In genomic region chr6:106077881-106078280, GRCh38 we compare ENCODE assay signal across 16 cellular contexts. TPM values are rescaled to one million over a fixed set of nuclear protein-coding genes. Genes with fewer than 3 reads are reported as not detected.
DNase-seq lines count a peak whose midpoint lies in the region; ATAC-seq, FAIRE-seq and TF ChIP-seq lines count a peak whose summit lies in the region.
"Had no signal": no experiment of that assay in that cellular context is flagged by ENCODE, and none has a peak within 500 bp of the region (broad histone marks: within the 10 kb centered on the region; RNA-seq: fewer than 3 reads in every experiment).

No MANE protein-coding gene starts in this region.

- H3K9me2 ChIP-seq in GM23338 (ENCODE audit: insufficient read depth): no peaks in the 10 kb centered on the region; the same call in 1 of the 2 replicates

- no peaks in the 10 kb centered on the region for H3K27me3 ChIP-seq in GM23338 (ENCODE audit: insufficient read depth)
- no peaks in the 10 kb centered on the region for H3K27me3 ChIP-seq in WERI-Rb-1 (ENCODE audit: insufficient read depth, low read depth, severe bottlenecking)
- no peaks in the 10 kb centered on the region for H3K27me3 ChIP-seq in keratinocyte (ENCODE audit: control insufficient read depth, extremely low read depth, insufficient read depth, low read length)
- no peaks in the 10 kb centered on the region for H3K27me3 ChIP-seq in esophagus squamous epithelium

- H3K9me3 ChIP-seq in A549: no peaks in the 10 kb centered on the region
- H3K9me3 ChIP-seq in WERI-Rb-1 (ENCODE audit: severe bottlenecking): no peaks in the 10 kb centered on the region
- no peaks in the 10 kb centered on the region for H3K9me3 ChIP-seq in keratinocyte (ENCODE audit: control insufficient read depth, low read depth, low read length)
- H3K9me3 ChIP-seq in esophagus squamous epithelium: no peaks in the 10 kb centered on the region

- H3K4me1 ChIP-seq in A549: peaks cover 11% of the 10 kb centered on the region
- no peaks in the 10 kb centered on the region; the same call in 1 of the 2 replicates for H3K4me1 ChIP-seq in GM23338 (ENCODE audit: insufficient read depth)
- H3K4me1 ChIP-seq in keratinocyte (ENCODE audit: control insufficient read depth, extremely low read depth, insufficient read depth, low read length): peaks cover 5% of the 10 kb centered on the region
- no peaks in the 10 kb centered on the region for H3K4me1 ChIP-seq in esophagus squamous epithelium

- intact Hi-C loops in esophagus squamous epithelium (cut with DNase I): no loop called here

- peaks cover 5% of the 10 kb centered on the region; the same call in 2 of the 3 replicates for H3K4me1 Mint-ChIP-seq in GM23338

- H4K20me1 ChIP-seq in GM23338 (replicated peaks; ENCODE audit: insufficient read depth) (no peaks in the 10 kb centered on the region), keratinocyte (ENCODE audit: control insufficient read depth, extremely low read depth, insufficient read depth, low read length) (no peaks in the 10 kb centered on the region)

- H3K4me3 Mint-ChIP-seq in GM23338: no peak overlapping the region
- H3K4me3 Mint-ChIP-seq: CD8-positive, alpha-beta memory T cell had no signal

- WGBS in A549 (ENCODE audit: missing lambda C conversion rate): 47% methylated on average over 5 of the region's 5 CpGs
- WGBS in esophagus squamous epithelium, 2 donors: 82 to 83% methylated on average over 5 of the region's 5 CpGs

- H3K4me2 ChIP-seq in A549 (peak overlapping the region; percentile 42; the same call in 2 of the 3 replicates), GM23338 (no peak overlapping the region), keratinocyte (ENCODE audit: control insufficient read depth, extremely low read depth, insufficient read depth, low read depth, low read length) (no peak overlapping the region)

- no peaks in the 10 kb centered on the region for H3K36me3 ChIP-seq in GM23338 (ENCODE audit: insufficient read depth)
- H3K36me3 ChIP-seq in WERI-Rb-1: peaks cover 25% of the 10 kb centered on the region
- no peaks in the 10 kb centered on the region for H3K36me3 ChIP-seq in keratinocyte (ENCODE audit: control insufficient read depth in 2 of 2, extremely low read depth in 1 of 2, insufficient read depth in 2 of 2, low read length in 2 of 2)
- H3K36me3 ChIP-seq in esophagus squamous epithelium: no peaks in the 10 kb centered on the region

- FAIRE-seq in A549 (lab: Jason Lieb, UNC) (no peak), keratinocyte (lab: Jason Lieb, UNC) (peak; percentile 53)

- no peak for TF ChIP-seq EP300 in A549 (IDR thresholded peaks at IDR 0.05)

- peak overlapping the region; percentile 36 to 37; a peak in 2 of 6 replicates for H3K27ac ChIP-seq in A549
- H3K27ac ChIP-seq in GM23338 (ENCODE audit: low read depth): no peak overlapping the region
- H3K27ac ChIP-seq in WERI-Rb-1: peak overlapping the region; percentile 51
- H3K27ac ChIP-seq in keratinocyte (ENCODE audit: control insufficient read depth, insufficient read depth, low read length): no peak overlapping the region
- H3K27ac ChIP-seq in esophagus squamous epithelium: no peak overlapping the region
- H3K27ac ChIP-seq: SK-N-MC had no signal

- no peak for DNase-seq in A549 (ENCODE audit: low read depth in 1 of 2, low spot score in 1 of 2)
- no peak for DNase-seq in GM23338 (ENCODE audit: low spot score)
- no peak for DNase-seq in WERI-Rb-1
- no peak for DNase-seq in keratinocyte (ENCODE audit: low read depth, low spot score)
- no peak for DNase-seq in esophagus squamous epithelium (lab: John Stamatoyannopoulos, UW)
- DNase-seq: ACHN; C1 segment of cervical spinal cord; CD8-positive, alpha-beta memory T cell; DMS79; H7; NCI-H2081; NCI-H510A; SHP77 had no signal

- TF ChIP-seq POLR2A in A549 (IDR thresholded peaks at IDR 0.05; ENCODE audit: low read length): no peak
- TF ChIP-seq POLR2A in esophagus squamous epithelium (IDR thresholded peaks at IDR 0.05): no peak

- H3K4me3 ChIP-seq in A549 (no peak overlapping the region), GM23338 (no peak overlapping the region), WERI-Rb-1 (ENCODE audit: low read depth, low read length) (no peak overlapping the region), keratinocyte (ENCODE audit: control insufficient read depth in 2 of 3, extremely low read depth in 1 of 3, insufficient read depth in 2 of 3, low read depth in 1 of 3, low read length in 3 of 3) (no peak overlapping the region), esophagus squamous epithelium (no peak overlapping the region)
- H3K4me3 ChIP-seq: SK-N-MC had no signal

- H3K27ac Mint-ChIP-seq in GM23338: no peak overlapping the region

- H3K27me3 Mint-ChIP-seq in GM23338 (ENCODE audit: insufficient read depth, low read depth, poor library complexity): no peaks in the 10 kb centered on the region
- H3K27me3 Mint-ChIP-seq: CD8-positive, alpha-beta memory T cell had no signal

- H3K9me3 Mint-ChIP-seq in GM23338: no peaks in the 10 kb centered on the region
- H3K9me3 Mint-ChIP-seq: CD8-positive, alpha-beta memory T cell had no signal

- dilution Hi-C loops in keratinocyte (cut with MboI; ENCODE audit: extremely low pct_ligation_motif_present, low sequenced_read_pairs): no loop called here

- H3K79me2 ChIP-seq in GM23338 (replicated peaks; ENCODE audit: insufficient read depth): no peaks in the 10 kb centered on the region
- H3K79me2 ChIP-seq in keratinocyte (ENCODE audit: control insufficient read depth, insufficient read depth, low read length): no peaks in the 10 kb centered on the region

- ATAC-seq in A549: no peak
- ATAC-seq in GM23338: no peak
- no peak for ATAC-seq in GM18868 (IDR thresholded peaks at IDR 0.05; ENCODE audit: unreplicated experiment)
- ATAC-seq in SK-N-SH treated with all-trans-retinoic acid at 6 μM for 48 hours: no peak

- CTCF ChIA-PET in A549 (lab: Yijun Ruan, JAX): no interaction called here

- no peak for TF ChIP-seq RAD21 in A549 (conservative IDR thresholded peaks at IDR 0.05 in 1 of 2, IDR thresholded peaks at IDR 0.05 in 1 of 2)

- no peaks in the 10 kb centered on the region for H3K36me3 Mint-ChIP-seq in GM23338 (ENCODE audit: low read depth)
- H3K36me3 Mint-ChIP-seq: CD8-positive, alpha-beta memory T cell had no signal

- TF ChIP-seq CTCF in A549 (IDR thresholded peaks at IDR 0.05) (no peak), GM23338 (conservative IDR thresholded peaks at IDR 0.05; ENCODE audit: low read depth in 2 of 2) (no peak), WERI-Rb-1 (IDR thresholded peaks at IDR 0.05; ENCODE audit: low read depth, low read length) (no peak), keratinocyte (optimal IDR thresholded peaks at IDR 0.05 in 1 of 3, IDR thresholded peaks at IDR 0.05 in 1 of 3, conservative IDR thresholded peaks at IDR 0.05 in 1 of 3; ENCODE audit: extremely low read depth in 1 of 3, insufficient read depth in 2 of 3, low read length in 3 of 3) (no peak), esophagus squamous epithelium (IDR thresholded peaks at IDR 0.05) (no peak)

- POLR2A ChIA-PET in A549 (lab: Yijun Ruan, JAX): no interaction called here

- no peaks in the 10 kb centered on the region for H3K9me1 ChIP-seq in keratinocyte (ENCODE audit: control insufficient read depth, extremely low read depth, insufficient read depth, low read length)

- no peaks in the 10 kb centered on the region for H3F3A ChIP-seq in GM23338 (replicated peaks; ENCODE audit: low read depth)

- H2AFZ ChIP-seq in GM23338 (peak overlapping the region; percentile 56), keratinocyte (ENCODE audit: control insufficient read depth, low read length) (no peak overlapping the region)

- H3K9ac ChIP-seq in keratinocyte (ENCODE audit: control insufficient read depth, extremely low read depth, insufficient read depth, low read length): no peak overlapping the region

TF ChIP-seq in GM23338, 12 proteins besides CTCF, POLR2A, EP300 and RAD21:
- no peak for TF ChIP-seq JUNB (IDR thresholded peaks at IDR 0.05; ENCODE audit: unreplicated experiment)

TF ChIP-seq in SK-N-SH treated with all-trans-retinoic acid at 6 μM for 48 hours, 23 proteins besides CTCF, POLR2A, EP300 and RAD21:
- TF ChIP-seq SNAI2 (CRISPR knock-in tag; IDR thresholded peaks at IDR 0.05): no peak
- no peak for TF ChIP-seq ESRRG (CRISPR knock-in tag; IDR thresholded peaks at IDR 0.05)
- TF ChIP-seq OSR1 (CRISPR knock-in tag; IDR thresholded peaks at IDR 0.05): no peak

RNA-seq across cellular contexts. Expression of gene PRDM1, which starts 8.3 kb away (rescaled TPM):
- polyA plus RNA-seq in A549 (2011; rRNA removed) (9.0 and 11.2 TPM in 2 replicates), A549 (2017; fragmentation: RNase III; extraction: RNeasy Plus Mini Kit Qiagen cat#74134 plus additional on column Dnase treatment) (2.5 to 3.0 TPM (median 2.6 TPM) in 3 replicates), GM23338 (2016; fragmentation: Nextera tagmentation; extraction: Ambion mirVana) (0.65 and 0.90 TPM in 2 replicates), keratinocyte (3.9 to 8.6 TPM (median 6.7 TPM) in 3 replicates)
- 6.1 and 8.7 TPM in 2 replicates for polyA plus RNA-seq in A549 (2012; cell fraction: cytosol; rRNA removed)
- polyA plus RNA-seq in A549 (2012; cell fraction: nucleus; rRNA removed): 19.1 and 19.2 TPM in 2 replicates
- 29.0 and 29.1 TPM in 2 replicates for polyA minus RNA-seq in A549 (2011; rRNA and poly(A)+ RNA removed)
- total RNA-seq in GM23338 (2014; rRNA removed; shearing (Covaris generic)): 0.62 and 0.73 TPM in 2 replicates
- 96.8 TPM for polyA plus RNA-seq in keratinocyte (2011; ENCODE audit: low read depth)
- polyA plus RNA-seq in keratinocyte (2011; cell fraction: cytosol; rRNA removed): 2.4 and 4.8 TPM in 2 replicates
- polyA plus RNA-seq in keratinocyte (2011; cell fraction: nucleus; rRNA removed): 17.2 and 19.4 TPM in 2 replicates
- 6.1 and 46.3 TPM in 2 replicates for polyA plus RNA-seq in keratinocyte (2012; ENCODE audit: low replicate concordance)
- 12.4 to 14.6 TPM (median 13.3 TPM) in 3 replicates for polyA minus RNA-seq in keratinocyte
- 3.3 TPM for polyA minus RNA-seq in keratinocyte (2011; cell fraction: cytosol; rRNA and poly(A)+ RNA removed)
- 19.2 and 37.1 TPM in 2 replicates for polyA minus RNA-seq in keratinocyte (2011; cell fraction: nucleus; rRNA and poly(A)+ RNA removed)
- 10 to 100 TPM; 18.3 to 75.8 (median 35.4) TPM for total RNA-seq in esophagus squamous epithelium

Comparison
In these comparisons a context has a peak if more than half of its experiments do, and no peak if none do; other contexts are left out.
1. H3K27ac ChIP-seq: peak in A549 (2 of 2) and WERI-Rb-1 (single experiment); none in GM23338 (single experiment), keratinocyte (single experiment) and esophagus squamous epithelium (0 of 4).